8 cellular contexts compared by ENCODE assay signal in genomic region chr16:25257956-25258855, GRCh38. TPM values are rescaled to one million over a fixed set of nuclear protein-coding genes. Genes with fewer than 3 reads are reported as not detected.
A peak's percentile ranks its signal among the peaks of the same experiment; 100 is the strongest.
DNase-seq lines count a peak whose midpoint lies in the region; ATAC-seq and TF ChIP-seq lines count a peak whose summit lies in the region.

No MANE protein-coding gene starts in this region.

- peaks cover 53% of the 10 kb centered on the region for H3K4me1 Mint-ChIP-seq in activated CD8-positive, alpha-beta memory T cell treated with anti-CD3 and anti-CD28 coated beads, Interleukin-2, amount 10 ng/mL, durations not matched to agents 7 days and 5 days
- peaks cover 34% of the 10 kb centered on the region for H3K4me1 Mint-ChIP-seq in endothelial cell (ENCODE audit: unreplicated experiment)

- H3K27me3 ChIP-seq in mononuclear cell (ENCODE audit: insufficient read depth, low read length), result no peaks in the 10 kb centered on the region

- peaks cover 21% of the 10 kb centered on the region for H3K36me3 Mint-ChIP-seq in activated CD8-positive, alpha-beta memory T cell treated with anti-CD3 and anti-CD28 coated beads, Interleukin-2, amount 10 ng/mL, durations not matched to agents 7 days and 5 days
- H3K36me3 Mint-ChIP-seq in endothelial cell (ENCODE audit: low read depth, unreplicated experiment), result peaks cover 13% of the 10 kb centered on the region

- no peak for TF ChIP-seq CTCF in endothelial cell (IDR thresholded peaks at IDR 0.05; ENCODE audit: unreplicated experiment)

- H3K4me1 ChIP-seq in mononuclear cell (ENCODE audit: insufficient read depth, low read length), result peaks cover 32% of the 10 kb centered on the region

- H3K27ac Mint-ChIP-seq in activated CD8-positive, alpha-beta memory T cell treated with anti-CD3 and anti-CD28 coated beads, Interleukin-2, amount 10 ng/mL, durations not matched to agents 7 days and 5 days, result peak overlapping the region; percentile 95
- H3K27ac Mint-ChIP-seq in endothelial cell (ENCODE audit: unreplicated experiment), result peak overlapping the region; percentile 90

- peak; percentile 4 for ATAC-seq in GM19468 (IDR thresholded peaks at IDR 0.05; ENCODE audit: extremely low read depth, unreplicated experiment)
- ATAC-seq in activated CD8-positive, alpha-beta memory T cell treated with anti-CD3 and anti-CD28 coated beads, Interleukin-2, amount 10 ng/mL, durations not matched to agents 7 days and 5 days, result peak; percentile 56

- peak overlapping the region; percentile 85 for H3K4me3 Mint-ChIP-seq in activated CD8-positive, alpha-beta memory T cell treated with anti-CD3 and anti-CD28 coated beads, Interleukin-2, amount 10 ng/mL, durations not matched to agents 7 days and 5 days
- H3K4me3 Mint-ChIP-seq in endothelial cell (ENCODE audit: unreplicated experiment), result peak overlapping the region; percentile 95

- DNase-seq in COLO829 (ENCODE audit: low spot score) (peak; percentile 34), HS-27A (ENCODE audit: low read depth) (peak; percentile 66), NK-92 (lab: John Stamatoyannopoulos, UW; ENCODE audit: unreplicated experiment) (peak; percentile 35), endothelial cell (ENCODE audit: low spot score) (peak; percentile 81)
- peak; percentile 83 for DNase-seq in activated CD8-positive, alpha-beta memory T cell treated with anti-CD3 and anti-CD28 coated beads, Interleukin-2, amount 10 ng/mL, durations not matched to agents 7 days and 5 days
- DNase-seq in stimulated activated CD8-positive, alpha-beta memory T cell treated with anti-CD3 and anti-CD28 coated beads, Interleukin-4, amount 100 ng/mL, for 1 hour (ENCODE audit: low read depth in 2 of 2, low spot score in 1 of 2), result peak; percentile 29 to 51

- H3K9me3 ChIP-seq in mononuclear cell (ENCODE audit: low read depth, low read length), result no peaks in the 10 kb centered on the region

- CTCF ChIA-PET in activated CD8-positive, alpha-beta memory T cell treated with anti-CD3 and anti-CD28 coated beads, Interleukin-2, amount 10 ng/mL, durations not matched to agents 7 days and 5 days (lab: Charles Lee), result interaction anchor here (1.3 to 3.1 kb wide), 3 partner anchors 18 to 33 kb away, joined by 4 to 21 read pairs (median 5); no protein-coding TSS in a partner anchor

- no peaks in the 10 kb centered on the region for H3K27me3 Mint-ChIP-seq in activated CD8-positive, alpha-beta memory T cell treated with anti-CD3 and anti-CD28 coated beads, Interleukin-2, amount 10 ng/mL, durations not matched to agents 7 days and 5 days
- H3K27me3 Mint-ChIP-seq in endothelial cell (ENCODE audit: unreplicated experiment), result peaks cover 10% of the 10 kb centered on the region

- no peaks in the 10 kb centered on the region for H3K9me3 Mint-ChIP-seq in activated CD8-positive, alpha-beta memory T cell treated with anti-CD3 and anti-CD28 coated beads, Interleukin-2, amount 10 ng/mL, durations not matched to agents 7 days and 5 days (ENCODE audit: low read depth)
- no peaks in the 10 kb centered on the region for H3K9me3 Mint-ChIP-seq in endothelial cell (ENCODE audit: unreplicated experiment)

- peak overlapping the region; percentile 76 for H3K4me3 ChIP-seq in mononuclear cell (ENCODE audit: low read length)

RNA-seq across cellular contexts. Expression of gene ZKSCAN2, which starts 0.6 kb away (rescaled TPM):
- total RNA-seq in activated CD8-positive, alpha-beta memory T cell treated with anti-CD3 and anti-CD28 coated beads, Interleukin-2, amount 10 ng/mL, durations not matched to agents 7 days and 5 days, result 1 to 10 TPM; 3.2 to 3.9 TPM
- 16.2 TPM for total RNA-seq in endothelial cell (ENCODE audit: unreplicated experiment)
- 6.0 TPM for total RNA-seq in mononuclear cell

RNA-seq across cellular contexts. Expression of gene AQP8, which starts 41.5 kb away (rescaled TPM):
- not detected for total RNA-seq in activated CD8-positive, alpha-beta memory T cell treated with anti-CD3 and anti-CD28 coated beads, Interleukin-2, amount 10 ng/mL, durations not matched to agents 7 days and 5 days
- total RNA-seq in endothelial cell (ENCODE audit: unreplicated experiment), result not detected
- total RNA-seq in mononuclear cell, result 0.21 TPM

Comparison
In these comparisons a context has a peak if more than half of its experiments do, and no peak if none do; other contexts are left out.
1. Peak in every context shown above with its lines: DNase-seq, ATAC-seq and H3K4me3 ChIP-seq.